9 cellular contexts compared by ENCODE assay signal in the genomic region with DNA sequence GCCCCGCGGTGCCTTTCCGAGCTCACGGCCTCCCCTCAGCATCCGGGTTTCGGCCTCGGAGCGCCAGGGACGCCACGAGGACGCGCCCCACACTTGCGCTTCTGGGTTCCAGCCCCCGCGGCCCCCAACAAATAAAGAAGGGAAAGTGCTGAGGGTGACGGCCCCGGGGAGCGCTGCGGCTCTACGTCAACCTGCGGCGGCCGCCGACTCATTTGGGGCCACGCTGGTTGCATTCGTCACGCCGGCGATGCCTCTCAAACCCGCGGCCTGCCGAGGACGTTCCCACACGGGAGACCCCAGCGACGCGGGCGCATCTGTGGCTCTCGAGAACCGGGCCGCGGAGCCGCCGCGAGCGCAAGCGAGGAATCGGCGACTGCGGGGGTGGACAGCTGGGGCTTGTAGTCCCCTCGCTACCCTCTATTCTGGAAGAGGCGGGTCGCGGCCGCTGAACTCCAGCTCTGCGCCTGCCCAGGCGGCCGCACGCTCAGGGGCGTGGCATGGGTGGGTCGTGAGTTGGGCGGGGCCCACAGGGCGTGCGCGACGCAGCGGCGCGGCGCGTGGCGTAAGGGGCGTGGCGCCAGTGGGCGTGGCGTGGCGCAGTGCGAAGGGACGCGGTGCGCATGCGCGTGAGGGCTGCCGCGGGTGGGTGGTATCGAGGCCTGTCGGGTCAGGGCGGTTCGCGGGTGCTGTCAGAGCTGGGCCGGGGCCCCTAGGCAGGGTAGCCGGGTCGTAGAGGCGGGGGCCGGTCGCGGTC. TPM values are rescaled to one million over a fixed set of nuclear protein-coding genes. Genes with fewer than 3 reads are reported as not detected.
DNase-seq lines count a peak whose midpoint lies in the region; ATAC-seq, FAIRE-seq and TF ChIP-seq lines count a peak whose summit lies in the region.
"Had no signal": no experiment of that assay in that cellular context is flagged by ENCODE, and none has a peak within 500 bp of the region (broad histone marks: within the 10 kb centered on the region; RNA-seq: fewer than 3 reads in every experiment).

A gene with protein sequence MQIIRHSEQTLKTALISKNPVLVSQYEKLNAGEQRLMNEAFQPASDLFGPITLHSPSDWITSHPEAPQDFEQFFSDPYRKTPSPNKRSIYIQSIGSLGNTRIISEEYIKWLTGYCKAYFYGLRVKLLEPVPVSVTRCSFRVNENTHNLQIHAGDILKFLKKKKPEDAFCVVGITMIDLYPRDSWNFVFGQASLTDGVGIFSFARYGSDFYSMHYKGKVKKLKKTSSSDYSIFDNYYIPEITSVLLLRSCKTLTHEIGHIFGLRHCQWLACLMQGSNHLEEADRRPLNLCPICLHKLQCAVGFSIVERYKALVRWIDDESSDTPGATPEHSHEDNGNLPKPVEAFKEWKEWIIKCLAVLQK (plus strand): TSS at position 599 of the 754 bp plus-strand sequence. CDS start 2,145 bp downstream, outside the sequence.

- H3K9me3 ChIP-seq in keratinocyte (ENCODE audit: control insufficient read depth, low read depth, low read length), result no peaks in the 10 kb centered on the region

- ATAC-seq in HG03439 (IDR thresholded peaks at IDR 0.05; ENCODE audit: unreplicated experiment), result peak; percentile 83

- no peak for FAIRE-seq in keratinocyte (lab: Jason Lieb, UNC)
- FAIRE-seq: colon had no signal

- H3K27ac ChIP-seq in keratinocyte (ENCODE audit: control insufficient read depth, insufficient read depth, low read length), result peak within 1 kb of the TSS; percentile 96

- H3K9me1 ChIP-seq in keratinocyte (ENCODE audit: control insufficient read depth, extremely low read depth, insufficient read depth, low read length), result no peaks in the 10 kb centered on the region

- H2AFZ ChIP-seq in keratinocyte (ENCODE audit: control insufficient read depth, low read length), result peak within 1 kb of the TSS; percentile 92

- H3K4me2 ChIP-seq in keratinocyte (ENCODE audit: control insufficient read depth, extremely low read depth, insufficient read depth, low read depth, low read length), result peak within 1 kb of the TSS; percentile 91

- peaks cover 1 to 3% of the 10 kb centered on the region in 2 experiments for H3K36me3 ChIP-seq in keratinocyte (ENCODE audit: control insufficient read depth in 2 of 2, extremely low read depth in 1 of 2, insufficient read depth in 2 of 2, low read length in 2 of 2)

- peaks cover 5% of the 10 kb centered on the region for H3K79me2 ChIP-seq in keratinocyte (ENCODE audit: control insufficient read depth, insufficient read depth, low read length)

- peak within 1 kb of the TSS; percentile 96 for H3K9ac ChIP-seq in keratinocyte (ENCODE audit: control insufficient read depth, extremely low read depth, insufficient read depth, low read length)

- H3K4me1 ChIP-seq in keratinocyte (ENCODE audit: control insufficient read depth, extremely low read depth, insufficient read depth, low read length), result peaks cover 8% of the 10 kb centered on the region

- peak within 1 kb of the TSS; percentile 74 to 90 (median 87) for H3K4me3 ChIP-seq in keratinocyte (ENCODE audit: control insufficient read depth in 2 of 3, extremely low read depth in 1 of 3, insufficient read depth in 2 of 3, low read depth in 1 of 3, low read length in 3 of 3)

- TF ChIP-seq POLR2A in GM19193 (IDR thresholded peaks at IDR 0.05; ENCODE audit: extremely low read depth, insufficient read depth, insufficient read length), result peak; percentile 94

- no peaks in the 10 kb centered on the region for H3K27me3 ChIP-seq in keratinocyte (ENCODE audit: control insufficient read depth, extremely low read depth, insufficient read depth, low read length)

- dilution Hi-C loops in keratinocyte (cut with MboI; ENCODE audit: extremely low pct_ligation_motif_present, low sequenced_read_pairs), result no loop called here

- H4K20me1 ChIP-seq in keratinocyte (ENCODE audit: control insufficient read depth, extremely low read depth, insufficient read depth, low read length), result no peaks in the 10 kb centered on the region

- TF ChIP-seq CTCF in keratinocyte (optimal IDR thresholded peaks at IDR 0.05 in 1 of 3, IDR thresholded peaks at IDR 0.05 in 1 of 3, conservative IDR thresholded peaks at IDR 0.05 in 1 of 3; ENCODE audit: extremely low read depth in 1 of 3, insufficient read depth in 2 of 3, low read length in 3 of 3), result no peak

- DNase-seq in AML-193 (lab: John Stamatoyannopoulos, UW) (peak; percentile 85 to 90), NCI-H510A (lab: John Stamatoyannopoulos, UW) (peak; percentile 88), cerebellar nuclear complex (lab: John Stamatoyannopoulos, UW) (peak; percentile 48 to 81), keratinocyte (ENCODE audit: low read depth, low spot score) (peak; percentile 67)
- peak; percentile 98 for DNase-seq in activated CD4-positive, alpha-beta T cell treated with anti-CD3 and anti-CD28 coated beads for 1 hour
- DNase-seq in stimulated activated CD4-positive, alpha-beta T cell treated with anti-CD3 and anti-CD28 coated beads, Interleukin-15, amount 100 ng/mL, for 1 hour (ENCODE audit: low read depth in 1 of 2, low spot score in 1 of 2), result peak; percentile 98 to 99

RNA-seq across cellular contexts. Expression of the gene that starts here (rescaled TPM):
- 80.8 to 123 TPM (median 89.6 TPM) in 3 replicates for polyA plus RNA-seq in keratinocyte
- polyA plus RNA-seq in keratinocyte (2011; ENCODE audit: low read depth), result 79.7 TPM
- 96.7 and 162 TPM in 2 replicates for polyA plus RNA-seq in keratinocyte (2011; cell fraction: cytosol; rRNA removed)
- 53.4 and 62.0 TPM in 2 replicates for polyA plus RNA-seq in keratinocyte (2011; cell fraction: nucleus; rRNA removed)
- polyA plus RNA-seq in keratinocyte (2012; ENCODE audit: low replicate concordance), result 74.7 and 84.3 TPM in 2 replicates
- 34.4 to 61.8 TPM (median 48.0 TPM) in 3 replicates for polyA minus RNA-seq in keratinocyte
- polyA minus RNA-seq in keratinocyte (2011; cell fraction: cytosol; rRNA and poly(A)+ RNA removed), result 38.8 TPM
- polyA minus RNA-seq in keratinocyte (2011; cell fraction: nucleus; rRNA and poly(A)+ RNA removed), result 8.9 and 14.4 TPM in 2 replicates

Comparison
In these comparisons a context has a peak if more than half of its experiments do, and no peak if none do; other contexts are left out.
1. Peak in every context shown above with its lines: DNase-seq, ATAC-seq, H3K4me3 ChIP-seq and H3K27ac ChIP-seq.